ENCODE assay signal across 1 cellular context in the genomic region with DNA sequence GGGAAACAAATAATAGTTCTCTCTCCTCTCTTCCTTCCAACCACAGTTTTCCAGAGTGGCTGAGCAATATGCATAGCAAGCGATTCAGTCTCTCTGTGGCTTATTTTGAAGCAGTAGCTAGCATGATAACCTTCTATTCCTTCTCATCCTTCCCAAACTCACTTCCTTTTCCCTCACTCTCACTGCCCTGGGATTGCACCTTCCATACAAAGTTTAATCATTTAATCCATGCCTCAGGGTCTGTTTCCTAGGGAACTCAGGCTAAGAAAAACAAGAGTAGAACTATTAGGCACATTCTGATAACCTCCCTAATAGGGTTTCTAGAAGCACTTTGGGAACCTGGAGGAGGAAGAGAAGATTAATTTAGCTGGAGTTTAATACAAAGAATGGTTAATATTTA.
TF ChIP-seq lines count a peak whose summit lies in the region.

No MANE protein-coding gene starts in this region.

TF ChIP-seq in HepG2, 621 proteins besides CTCF, POLR2A, EP300 and RAD21 (continued from another document):
- TF ChIP-seq ZNF605 (CRISPR knock-in tag; IDR thresholded peaks at IDR 0.05) (no peak), TARDBP (CRISPR knock-in tag; IDR thresholded peaks at IDR 0.05) (no peak), ZNF34 (CRISPR knock-in tag; IDR thresholded peaks at IDR 0.05; ENCODE audit: borderline replicate concordance) (no peak), SNAI1 (CRISPR knock-in tag; IDR thresholded peaks at IDR 0.05; ENCODE audit: borderline replicate concordance) (no peak), HNRNPL (IDR thresholded peaks at IDR 0.05; ENCODE audit: low read depth, low read length) (no peak), MBNL3 (CRISPR knock-in tag; conservative IDR thresholded peaks at IDR 0.05) (no peak), ZNF619 (CRISPR knock-in tag; IDR thresholded peaks at IDR 0.05) (no peak), RBFOX2 (IDR thresholded peaks at IDR 0.05; ENCODE audit: low read depth, low read length) (no peak), ZSCAN12 (CRISPR knock-in tag; IDR thresholded peaks at IDR 0.05) (no peak), KAT2B (IDR thresholded peaks at IDR 0.05; ENCODE audit: borderline replicate concordance, low read depth, low read length) (no peak), ZSCAN9 (CRISPR knock-in tag; IDR thresholded peaks at IDR 0.05; ENCODE audit: borderline replicate concordance) (no peak), ZNF232 (CRISPR knock-in tag; IDR thresholded peaks at IDR 0.05; ENCODE audit: borderline replicate concordance) (no peak), SIX4 (CRISPR knock-in tag; IDR thresholded peaks at IDR 0.05) (no peak)
- TF ChIP-seq, protein P1, sequence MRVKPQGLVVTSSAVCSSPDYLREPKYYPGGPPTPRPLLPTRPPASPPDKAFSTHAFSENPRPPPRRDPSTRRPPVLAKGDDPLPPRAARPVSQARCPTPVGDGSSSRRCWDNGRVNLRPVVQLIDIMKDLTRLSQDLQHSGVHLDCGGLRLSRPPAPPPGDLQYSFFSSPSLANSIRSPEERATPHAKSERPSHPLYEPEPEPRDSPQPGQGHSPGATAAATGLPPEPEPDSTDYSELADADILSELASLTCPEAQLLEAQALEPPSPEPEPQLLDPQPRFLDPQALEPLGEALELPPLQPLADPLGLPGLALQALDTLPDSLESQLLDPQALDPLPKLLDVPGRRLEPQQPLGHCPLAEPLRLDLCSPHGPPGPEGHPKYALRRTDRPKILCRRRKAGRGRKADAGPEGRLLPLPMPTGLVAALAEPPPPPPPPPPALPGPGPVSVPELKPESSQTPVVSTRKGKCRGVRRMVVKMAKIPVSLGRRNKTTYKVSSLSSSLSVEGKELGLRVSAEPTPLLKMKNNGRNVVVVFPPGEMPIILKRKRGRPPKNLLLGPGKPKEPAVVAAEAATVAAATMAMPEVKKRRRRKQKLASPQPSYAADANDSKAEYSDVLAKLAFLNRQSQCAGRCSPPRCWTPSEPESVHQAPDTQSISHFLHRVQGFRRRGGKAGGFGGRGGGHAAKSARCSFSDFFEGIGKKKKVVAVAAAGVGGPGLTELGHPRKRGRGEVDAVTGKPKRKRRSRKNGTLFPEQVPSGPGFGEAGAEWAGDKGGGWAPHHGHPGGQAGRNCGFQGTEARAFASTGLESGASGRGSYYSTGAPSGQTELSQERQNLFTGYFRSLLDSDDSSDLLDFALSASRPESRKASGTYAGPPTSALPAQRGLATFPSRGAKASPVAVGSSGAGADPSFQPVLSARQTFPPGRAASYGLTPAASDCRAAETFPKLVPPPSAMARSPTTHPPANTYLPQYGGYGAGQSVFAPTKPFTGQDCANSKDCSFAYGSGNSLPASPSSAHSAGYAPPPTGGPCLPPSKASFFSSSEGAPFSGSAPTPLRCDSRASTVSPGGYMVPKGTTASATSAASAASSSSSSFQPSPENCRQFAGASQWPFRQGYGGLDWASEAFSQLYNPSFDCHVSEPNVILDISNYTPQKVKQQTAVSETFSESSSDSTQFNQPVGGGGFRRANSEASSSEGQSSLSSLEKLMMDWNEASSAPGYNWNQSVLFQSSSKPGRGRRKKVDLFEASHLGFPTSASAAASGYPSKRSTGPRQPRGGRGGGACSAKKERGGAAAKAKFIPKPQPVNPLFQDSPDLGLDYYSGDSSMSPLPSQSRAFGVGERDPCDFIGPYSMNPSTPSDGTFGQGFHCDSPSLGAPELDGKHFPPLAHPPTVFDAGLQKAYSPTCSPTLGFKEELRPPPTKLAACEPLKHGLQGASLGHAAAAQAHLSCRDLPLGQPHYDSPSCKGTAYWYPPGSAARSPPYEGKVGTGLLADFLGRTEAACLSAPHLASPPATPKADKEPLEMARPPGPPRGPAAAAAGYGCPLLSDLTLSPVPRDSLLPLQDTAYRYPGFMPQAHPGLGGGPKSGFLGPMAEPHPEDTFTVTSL (CRISPR knock-in tag; IDR thresholded peaks at IDR 0.05; ENCODE audit: borderline replicate concordance): no peak
- TF ChIP-seq, protein P2, sequence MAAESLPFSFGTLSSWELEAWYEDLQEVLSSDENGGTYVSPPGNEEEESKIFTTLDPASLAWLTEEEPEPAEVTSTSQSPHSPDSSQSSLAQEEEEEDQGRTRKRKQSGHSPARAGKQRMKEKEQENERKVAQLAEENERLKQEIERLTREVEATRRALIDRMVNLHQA (CRISPR knock-in tag; IDR thresholded peaks at IDR 0.05): no peak
